8 cellular contexts compared by ENCODE assay signal in genomic region chr20:62740286-62741141, GRCh38. TPM values are rescaled to one million over a fixed set of nuclear protein-coding genes. Genes with fewer than 3 reads are reported as not detected.
DNase-seq lines count a peak whose midpoint lies in the region; ATAC-seq and TF ChIP-seq lines count a peak whose summit lies in the region.

No MANE protein-coding gene starts in this region.

- POLR2A ChIA-PET in SK-N-SH (lab: Yijun Ruan, JAX): no interaction called here

- DNase-seq in SK-N-SH: no peak
- DNase-seq in activated naive CD4-positive, alpha-beta T cell (lab: John Stamatoyannopoulos, UW): peak; percentile 37 to 70 (median 48)
- peak; percentile 72 for DNase-seq in hepatic stellate cell (ENCODE audit: low spot score)
- peak; percentile 55 to 79 (median 70) for DNase-seq in stimulated activated CD4-positive, alpha-beta T cell treated with anti-CD3 and anti-CD28 coated beads, TNF-alpha, amount 100 ng/mL, for 24 hours (ENCODE audit: low read depth in 3 of 3)
- no peak for DNase-seq in medulla oblongata (ENCODE audit: extremely low spot score)
- DNase-seq in midbrain (lab: John Stamatoyannopoulos, UW): no peak

- H4K20me1 ChIP-seq in SK-N-SH (ENCODE audit: insufficient read depth): no peaks in the 10 kb centered on the region

- peak overlapping the region; percentile 30; the same call in 1 of the 2 replicates for H3K9ac ChIP-seq in SK-N-SH

- H3F3A ChIP-seq in SK-N-SH (replicated peaks; ENCODE audit: insufficient read depth): peaks cover 11% of the 10 kb centered on the region

- H3K27ac ChIP-seq in SK-N-SH (ENCODE audit: low read depth in 2 of 2, low read length in 1 of 2): peak overlapping the region in 1 of 2 experiments; percentile 83; a peak in 2 of 4 replicates

- H3K4me1 ChIP-seq in SK-N-SH (ENCODE audit: control insufficient read depth in 1 of 2, insufficient read depth in 2 of 2, low read depth in 1 of 2, low read length in 1 of 2): peaks cover 14 to 30% of the 10 kb centered on the region in 2 experiments; a peak in 3 of 4 replicates

- CTCF ChIA-PET in SK-N-SH (lab: Yijun Ruan, JAX): interaction anchor here (1.1 to 1.5 kb wide), 2 partner anchors 50 to 51 kb away, joined by 3 to 5 read pairs; no protein-coding TSS in a partner anchor

- ATAC-seq in GM18867 (IDR thresholded peaks at IDR 0.05; ENCODE audit: unreplicated experiment) (peak; percentile 74), HG03103 (IDR thresholded peaks at IDR 0.05; ENCODE audit: low read depth, unreplicated experiment) (peak; percentile 78)

- TF ChIP-seq CTCF in SK-N-SH (IDR thresholded peaks at IDR 0.05): 0 out of 2 replicates have a peak, but pooled peaks have one; percentile 13

- no peaks in the 10 kb centered on the region for H3K79me2 ChIP-seq in SK-N-SH (ENCODE audit: insufficient read depth)

- WGBS in SK-N-SH (ENCODE audit: low lambda C conversion rate): 22% methylated on average over 20 of the region's 28 CpGs

- peak overlapping the region; percentile 71 for H3K4me2 ChIP-seq in SK-N-SH

- H3K27me3 ChIP-seq in SK-N-SH (ENCODE audit: insufficient read depth): no peaks in the 10 kb centered on the region

- H3K36me3 ChIP-seq in SK-N-SH (replicated peaks in 1 of 2; ENCODE audit: control insufficient read depth in 1 of 2, insufficient read depth in 2 of 2, low read length in 1 of 2): no peaks in the 10 kb centered on the region

- no peak overlapping the region for H2AFZ ChIP-seq in SK-N-SH (ENCODE audit: low read depth)

- TF ChIP-seq EP300 in SK-N-SH (IDR thresholded peaks at IDR 0.05; ENCODE audit: borderline replicate concordance in 1 of 2, low read depth in 1 of 2, low read length in 1 of 2): peak in 1 of 2 experiments; percentile 80; a peak in 2 of 4 replicates

- H3K9me2 ChIP-seq in SK-N-SH: no peaks in the 10 kb centered on the region

- H3K4me3 ChIP-seq in SK-N-SH (ENCODE audit: low read depth in 2 of 2, low read length in 1 of 2): peak overlapping the region in 1 of 2 experiments; percentile 35; a peak in 1 of 4 replicates

- no peaks in the 10 kb centered on the region for H3K9me3 ChIP-seq in SK-N-SH

- TF ChIP-seq RAD21 in SK-N-SH (IDR thresholded peaks at IDR 0.05; ENCODE audit: low read length): no peak

TF ChIP-seq in SK-N-SH, 30 proteins besides CTCF, POLR2A, EP300 and RAD21 (continues in another document):
- TF ChIP-seq GABPA (IDR thresholded peaks at IDR 0.05; ENCODE audit: low read depth) (peak; percentile 59; the same call in 1 of the 2 replicates), RFX5 (IDR thresholded peaks at IDR 0.05; ENCODE audit: low read length) (no peak), MXI1 (IDR thresholded peaks at IDR 0.05; ENCODE audit: low read depth, low read length) (no peak), NFIC (IDR thresholded peaks at IDR 0.05; ENCODE audit: borderline replicate concordance) (peak; percentile 64; the same call in 1 of the 2 replicates), SMC3 (IDR thresholded peaks at IDR 0.05; ENCODE audit: low read depth, low read length) (no peak), REST (IDR thresholded peaks at IDR 0.05; ENCODE audit: low read depth, low read length) (peak; percentile 36), IRF3 (IDR thresholded peaks at IDR 0.05; ENCODE audit: low read depth, low read length) (no peak), MEF2A (IDR thresholded peaks at IDR 0.05; ENCODE audit: borderline replicate concordance, low read depth) (no peak), TAF1 (IDR thresholded peaks at IDR 0.05; ENCODE audit: borderline replicate concordance, low read depth, low read length) (peak; percentile 26; the same call in 1 of the 2 replicates), JUND (IDR thresholded peaks at IDR 0.05) (peak; percentile 76), NRF1 (IDR thresholded peaks at IDR 0.05; ENCODE audit: low read depth, low read length) (no peak), POLR2AphosphoS5 (IDR thresholded peaks at IDR 0.05; ENCODE audit: low read depth, low read length) (peak; percentile 37; the same call in 1 of the 2 replicates), MAX (IDR thresholded peaks at IDR 0.05; ENCODE audit: low read depth) (peak; percentile 85), GATA2 (CRISPR knock-in tag; IDR thresholded peaks at IDR 0.05) (no peak), USF1 (IDR thresholded peaks at IDR 0.05; ENCODE audit: borderline replicate concordance, low read depth) (no peak), ELF1 (IDR thresholded peaks at IDR 0.05) (peak; percentile 41; the same call in 1 of the 2 replicates), SIN3A (IDR thresholded peaks at IDR 0.05; ENCODE audit: borderline replicate concordance, low read depth, low read length) (peak; percentile 66; the same call in 1 of the 2 replicates), PBX3 (IDR thresholded peaks at IDR 0.05) (peak; percentile 78), FOXM1 (IDR thresholded peaks at IDR 0.05; ENCODE audit: low read depth) (no peak), ZBTB33 (IDR thresholded peaks at IDR 0.05; ENCODE audit: borderline replicate concordance, low read depth) (no peak)

RNA-seq across cellular contexts. Expression of gene NTSR1, which starts 31.9 kb away (rescaled TPM):
- 3.1 and 8.2 TPM in 2 replicates for polyA plus RNA-seq in SK-N-SH (2012; rRNA removed)
- 2.1 and 4.3 TPM in 2 replicates for polyA plus RNA-seq in SK-N-SH (2012; cell fraction: cytosol; rRNA removed)
- 6.4 and 11.3 TPM in 2 replicates for polyA plus RNA-seq in SK-N-SH (2012; cell fraction: nucleus; rRNA removed)

RNA-seq across cellular contexts. Expression of gene MRGBP, which starts 55.8 kb away (rescaled TPM):
- 20.0 and 22.0 TPM in 2 replicates for polyA plus RNA-seq in SK-N-SH (2012; rRNA removed)
- 18.2 and 20.7 TPM in 2 replicates for polyA plus RNA-seq in SK-N-SH (2012; cell fraction: cytosol; rRNA removed)
- polyA plus RNA-seq in SK-N-SH (2012; cell fraction: nucleus; rRNA removed): 22.9 and 26.5 TPM in 2 replicates

Comparison
In these comparisons a context has a peak if more than half of its experiments do, and no peak if none do; other contexts are left out.
1. DNase-seq: peak in activated naive CD4-positive, alpha-beta T cell (4 of 4), hepatic stellate cell (single experiment) and stimulated activated CD4-positive, alpha-beta T cell treated with anti-CD3 and anti-CD28 coated beads, TNF-alpha, amount 100 ng/mL, for 24 hours (3 of 3); none in SK-N-SH (single experiment), medulla oblongata (single experiment) and midbrain (single experiment).